In the genomic region with DNA sequence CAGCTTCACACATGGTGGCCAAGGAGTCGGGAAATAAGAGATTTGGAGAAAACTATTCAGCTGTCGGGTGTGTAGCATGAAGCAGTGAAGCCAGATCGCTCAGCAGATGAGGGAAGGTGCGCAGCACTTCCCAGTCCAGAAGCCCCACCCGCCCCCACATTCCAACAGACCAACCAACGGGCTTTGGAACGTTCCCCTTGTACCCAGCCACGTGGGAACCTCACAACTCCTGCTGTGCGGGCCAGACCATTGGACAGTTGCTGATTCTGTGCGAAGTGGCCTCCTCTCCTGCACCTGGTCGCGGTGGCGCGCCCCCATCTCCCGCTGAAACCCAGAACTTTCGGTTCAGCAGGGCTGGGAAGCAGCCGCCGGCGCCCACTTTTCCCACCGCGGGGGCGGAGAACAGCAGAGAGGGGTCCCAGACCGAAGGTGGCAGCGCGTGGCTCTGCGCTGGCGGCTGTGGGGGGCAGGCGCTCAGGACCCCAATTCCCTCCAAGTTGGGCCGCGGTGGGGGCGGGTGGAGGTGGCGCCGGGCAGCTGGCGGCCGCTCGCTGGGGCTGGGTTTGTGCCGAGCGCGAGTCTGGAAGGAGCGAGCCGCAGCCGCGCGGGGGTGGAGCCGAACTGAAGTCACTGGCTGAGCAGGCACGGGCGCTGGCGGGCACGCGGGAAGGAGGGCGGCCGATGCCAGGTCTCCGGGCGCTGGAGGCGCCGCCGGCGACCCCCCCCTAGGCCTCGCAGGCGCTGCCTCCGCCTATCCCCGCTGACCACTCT, we compare ENCODE assay signal across 11 cellular contexts.
DNase-seq lines count a peak whose midpoint lies in the region; ATAC-seq and TF ChIP-seq lines count a peak whose summit lies in the region.
"Had no signal": no experiment of that assay in that cellular context is flagged by ENCODE, and none has a peak within 500 bp of the region (broad histone marks: within the 10 kb centered on the region; RNA-seq: fewer than 3 reads in every experiment).

No MANE protein-coding gene starts in this region.

- H3K4me3 ChIP-seq in esophagus (ENCODE audit: low read depth in 1 of 2, low read length in 2 of 2) (peak overlapping the region; percentile 42 to 44), mesenchymal stem cell (ENCODE audit: insufficient read depth in 1 of 2, low read depth in 1 of 2, low read length in 2 of 2) (peak overlapping the region; percentile 33 to 84), tibial artery (peak overlapping the region; percentile 56 to 65)
- H3K4me3 ChIP-seq in effector memory CD4-positive, alpha-beta T cell (ENCODE audit: insufficient read depth, low read depth, low read length, poor library complexity, severe bottlenecking) = no peak overlapping the region

- H3K14ac ChIP-seq in mesenchymal stem cell (ENCODE audit: low read length in 2 of 2) = no peak overlapping the region

- no peaks in the 10 kb centered on the region for H3K79me1 ChIP-seq in mesenchymal stem cell (replicated peaks; ENCODE audit: low read length, poor library complexity, severe bottlenecking)

- no peaks in the 10 kb centered on the region for H3K36me3 ChIP-seq in esophagus (ENCODE audit: control insufficient read depth in 2 of 2, insufficient read depth in 2 of 2, low read length in 1 of 2)
- H3K36me3 ChIP-seq in mesenchymal stem cell (ENCODE audit: control insufficient read depth in 1 of 2, insufficient read depth in 2 of 2, low read depth in 1 of 2, low read length in 2 of 2) = no peaks in the 10 kb centered on the region
- H3K36me3 ChIP-seq in tibial artery = no peaks in the 10 kb centered on the region
- H3K36me3 ChIP-seq in effector memory CD4-positive, alpha-beta T cell (ENCODE audit: control insufficient read depth, insufficient read depth, low read length) = no peaks in the 10 kb centered on the region

- peak overlapping the region; percentile 13 to 33 for H3K18ac ChIP-seq in mesenchymal stem cell (ENCODE audit: low read depth in 1 of 2, low read length in 2 of 2)

- no peak overlapping the region for H2AFZ ChIP-seq in mesenchymal stem cell (ENCODE audit: low read depth, low read length)

- no peak for TF ChIP-seq CTCF in tibial artery (IDR thresholded peaks at IDR 0.05)

- no peak overlapping the region for H3K4me2 ChIP-seq in mesenchymal stem cell (ENCODE audit: low read length, poor library complexity, severe bottlenecking)

- no peak overlapping the region for H2BK12ac ChIP-seq in mesenchymal stem cell (ENCODE audit: low read length in 2 of 2)

- no peak overlapping the region for H3K4ac ChIP-seq in mesenchymal stem cell (ENCODE audit: low read depth in 1 of 2, low read length in 2 of 2)

- DNase-seq in DMS 273 (lab: John Stamatoyannopoulos, UW; ENCODE audit: unreplicated experiment) = peak; percentile 32
- no peak for DNase-seq in DMS 273 treated with DMSO at 0.1 percent for 48 hours (lab: John Stamatoyannopoulos, UW)
- DNase-seq in mesenchymal stem cell = peak; percentile 6
- DNase-seq in tibial artery = no peak
- DNase-seq in effector memory CD4-positive, alpha-beta T cell = no peak
- DNase-seq in NOMO-1 (lab: John Stamatoyannopoulos, UW; ENCODE audit: unreplicated experiment in 2 of 2) = no peak
- DNase-seq: activated CD8-positive, alpha-beta memory T cell treated with anti-CD3 and anti-CD28 coated beads for 24 hours; MV-4-11 had no signal

- intact Hi-C loops in tibial artery (cut with DNase I; ENCODE audit: low total_unique reads) = no loop called here

- H4K91ac ChIP-seq in mesenchymal stem cell (ENCODE audit: low read length) = no peak overlapping the region

- H4K8ac ChIP-seq in mesenchymal stem cell (ENCODE audit: low read length) = peak overlapping the region; percentile 49

- no peak for ATAC-seq in HG02981 (IDR thresholded peaks at IDR 0.05; ENCODE audit: unreplicated experiment)

- peak overlapping the region; percentile 23 for H2BK15ac ChIP-seq in mesenchymal stem cell (ENCODE audit: low read depth, poor library complexity, severe bottlenecking)

- peaks cover 0 to 5% of the 10 kb centered on the region in 2 donors for H3K9me3 ChIP-seq in esophagus (ENCODE audit: control insufficient read depth in 2 of 2, insufficient read depth in 1 of 2, low read depth in 1 of 2, low read length in 1 of 2)
- peaks cover 6% of the 10 kb centered on the region for H3K9me3 ChIP-seq in mesenchymal stem cell (ENCODE audit: control insufficient read depth, low read length)
- H3K9me3 ChIP-seq in tibial artery = no peaks in the 10 kb centered on the region
- no peaks in the 10 kb centered on the region for H3K9me3 ChIP-seq in effector memory CD4-positive, alpha-beta T cell (ENCODE audit: control insufficient read depth, low read length)

- no peaks in the 10 kb centered on the region for H3K4me1 ChIP-seq in esophagus (ENCODE audit: control insufficient read depth in 2 of 2, insufficient read depth in 2 of 2, low read length in 1 of 2)
- peaks cover 3% of the 10 kb centered on the region for H3K4me1 ChIP-seq in mesenchymal stem cell (ENCODE audit: control insufficient read depth, insufficient read depth, low read depth, low read length)
- peaks cover 0 to 13% (median 8%) of the 10 kb centered on the region in 4 donors for H3K4me1 ChIP-seq in tibial artery
- H3K4me1 ChIP-seq in effector memory CD4-positive, alpha-beta T cell (ENCODE audit: control insufficient read depth, insufficient read depth, low read length, poor library complexity, severe bottlenecking) = no peaks in the 10 kb centered on the region

- H3K9ac ChIP-seq in mesenchymal stem cell (ENCODE audit: low read length) = peak overlapping the region; percentile 80

- 8 to 11% methylated on average over 47 to 62 of the region's 62 CpGs for WGBS in esophagus, 2 donors
- WGBS in mesenchymal stem cell = 5% methylated on average over 34 of the region's 62 CpGs

- H3K27ac ChIP-seq in esophagus (ENCODE audit: low read depth in 2 of 2, low read length in 1 of 2) = no peak overlapping the region
- no peak overlapping the region for H3K27ac ChIP-seq in mesenchymal stem cell (ENCODE audit: low read length, poor library complexity, severe bottlenecking)
- H3K27ac ChIP-seq in tibial artery = no peak overlapping the region
- no peak overlapping the region for H3K27ac ChIP-seq in effector memory CD4-positive, alpha-beta T cell (ENCODE audit: insufficient read depth, low read length, poor library complexity, severe bottlenecking)
- H3K27ac ChIP-seq: 22Rv1 had no signal

- H3K27me3 ChIP-seq in esophagus (ENCODE audit: control insufficient read depth in 1 of 2, insufficient read depth in 2 of 2, low read length in 2 of 2) (no peaks in the 10 kb centered on the region), mesenchymal stem cell (ENCODE audit: control insufficient read depth in 1 of 2, insufficient read depth in 1 of 2, low read length in 2 of 2) (peaks cover 0 to 4% of the 10 kb centered on the region in 2 experiments), tibial artery (peaks cover 0 to 5% of the 10 kb centered on the region in 2 donors)
- peaks cover 3% of the 10 kb centered on the region for H3K27me3 ChIP-seq in effector memory CD4-positive, alpha-beta T cell (replicated peaks; ENCODE audit: control insufficient read depth, insufficient read depth, low read length, poor library complexity, severe bottlenecking)

- H3K23ac ChIP-seq in mesenchymal stem cell (ENCODE audit: low read length in 2 of 2) = peak overlapping the region in 1 of 2 experiments; percentile 3

- H2BK5ac ChIP-seq in mesenchymal stem cell (ENCODE audit: low read depth, low read length, poor library complexity, severe bottlenecking) = no peak overlapping the region

- H2AK5ac ChIP-seq in mesenchymal stem cell (ENCODE audit: low read length, severe bottlenecking) = no peak overlapping the region

- H2BK120ac ChIP-seq in mesenchymal stem cell (ENCODE audit: low read depth, low read length) = peak overlapping the region; percentile 34

Comparison
In these comparisons a context has a peak if more than half of its experiments do, and no peak if none do; other contexts are left out.
1. DNase-seq: peak in DMS 273 (single experiment) and mesenchymal stem cell (single experiment); none in DMS 273 treated with DMSO at 0.1 percent for 48 hours (single experiment), tibial artery (0 of 2), effector memory CD4-positive, alpha-beta T cell (0 of 3) and NOMO-1 (0 of 2).